Comparison of ENCODE assay signal across 18 cellular contexts in genomic region chr21:38376693-38377092, GRCh38.
DNase-seq lines count a peak whose midpoint lies in the region; ATAC-seq, FAIRE-seq and TF ChIP-seq lines count a peak whose summit lies in the region.
"Had no signal": no experiment of that assay in that cellular context is flagged by ENCODE, and none has a peak within 500 bp of the region (broad histone marks: within the 10 kb centered on the region; RNA-seq: fewer than 3 reads in every experiment).

No MANE protein-coding gene starts in this region.

- H3K9me3 ChIP-seq in mononuclear cell (ENCODE audit: low read depth, low read length) (peaks cover 5% of the 10 kb centered on the region), small intestine (ENCODE audit: control insufficient read depth, low read depth) (no peaks in the 10 kb centered on the region)
- H3K9me3 ChIP-seq: breast epithelium had no signal

- peaks cover 8% of the 10 kb centered on the region for H3K9me3 Mint-ChIP-seq in stimulated activated naive CD8-positive, alpha-beta T cell treated with anti-CD3 and anti-CD28 coated beads, Interleukin-15, Interleukin-2, amounts not matched to agents 100 ng/mL and 50 ng/mL, for 24 hours
- H3K9me3 Mint-ChIP-seq in progenitor cell of endocrine pancreas (ENCODE audit: low read depth) = peaks cover 15% of the 10 kb centered on the region
- H3K9me3 Mint-ChIP-seq: activated CD4-positive, alpha-beta memory T cell treated with anti-CD3 and anti-CD28 coated beads for 36 hours had no signal

- peaks cover 5% of the 10 kb centered on the region for H3K27me3 Mint-ChIP-seq in stimulated activated naive CD8-positive, alpha-beta T cell treated with anti-CD3 and anti-CD28 coated beads, Interleukin-15, Interleukin-2, amounts not matched to agents 100 ng/mL and 50 ng/mL, for 24 hours
- no peaks in the 10 kb centered on the region for H3K27me3 Mint-ChIP-seq in progenitor cell of endocrine pancreas

- no peaks in the 10 kb centered on the region for H3K4me1 Mint-ChIP-seq in stimulated activated naive CD8-positive, alpha-beta T cell treated with anti-CD3 and anti-CD28 coated beads, Interleukin-15, Interleukin-2, amounts not matched to agents 100 ng/mL and 50 ng/mL, for 24 hours (ENCODE audit: low read depth)
- H3K4me1 Mint-ChIP-seq in progenitor cell of endocrine pancreas (ENCODE audit: low read depth) = no peaks in the 10 kb centered on the region
- H3K4me1 Mint-ChIP-seq: activated naive CD8-positive, alpha-beta T cell treated with anti-CD3 and anti-CD28 coated beads, Interleukin-2, amount 10 ng/mL, durations not matched to agents 7 days and 5 days; CD4-positive, CD25-positive, alpha-beta regulatory T cell had no signal

- H3K27me3 ChIP-seq in mononuclear cell (ENCODE audit: insufficient read depth, low read length) (no peaks in the 10 kb centered on the region), small intestine (ENCODE audit: control insufficient read depth in 2 of 2, insufficient read depth in 2 of 2, low read length in 2 of 2) (no peaks in the 10 kb centered on the region)
- H3K27me3 ChIP-seq: breast epithelium had no signal

- H3K36me3 ChIP-seq in small intestine (ENCODE audit: control insufficient read depth in 2 of 2, insufficient read depth in 2 of 2, low read length in 2 of 2) = no peaks in the 10 kb centered on the region
- H3K36me3 ChIP-seq: breast epithelium had no signal

- intact Hi-C loops in Right ventricle myocardium inferior (cut with DNase I) = no loop called here

- peak overlapping the region; percentile 37 for H3K4me3 ChIP-seq in mononuclear cell (ENCODE audit: low read length)
- H3K4me3 ChIP-seq in small intestine (ENCODE audit: low read depth in 1 of 2, low read length in 2 of 2) = no peak overlapping the region
- H3K4me3 ChIP-seq: breast epithelium had no signal

- H3K27ac ChIP-seq in small intestine (ENCODE audit: low read depth in 1 of 2, low read length in 1 of 2) = no peak overlapping the region
- H3K27ac ChIP-seq: breast epithelium, parathyroid adenoma had no signal

- WGBS in small intestine, 3 donors = 59 to 64% (median 63%) methylated on average over 12 of the region's 12 CpGs

- no peaks in the 10 kb centered on the region for H3K36me3 Mint-ChIP-seq in stimulated activated naive CD8-positive, alpha-beta T cell treated with anti-CD3 and anti-CD28 coated beads, Interleukin-15, Interleukin-2, amounts not matched to agents 100 ng/mL and 50 ng/mL, for 24 hours (ENCODE audit: low read depth)
- H3K36me3 Mint-ChIP-seq in progenitor cell of endocrine pancreas (ENCODE audit: insufficient read depth) = peaks cover 3% of the 10 kb centered on the region
- H3K36me3 Mint-ChIP-seq: activated CD4-positive, alpha-beta memory T cell treated with anti-CD3 and anti-CD28 coated beads for 36 hours; activated naive CD8-positive, alpha-beta T cell treated with anti-CD3 and anti-CD28 coated beads, Interleukin-2, amount 10 ng/mL, durations not matched to agents 7 days and 5 days; CD4-positive, CD25-positive, alpha-beta regulatory T cell had no signal

- TF ChIP-seq CTCF in progenitor cell of endocrine pancreas (IDR thresholded peaks at IDR 0.05; ENCODE audit: unreplicated experiment) = no peak

- no peak for FAIRE-seq in small intestine (lab: Jason Lieb, UNC)
- FAIRE-seq: A204.1, GM19239 had no signal

- H3K4me1 ChIP-seq in mononuclear cell (ENCODE audit: insufficient read depth, low read length) (peaks cover 9% of the 10 kb centered on the region), small intestine (ENCODE audit: control insufficient read depth in 2 of 2, insufficient read depth in 1 of 2, low read depth in 1 of 2, low read length in 1 of 2) (no peaks in the 10 kb centered on the region)
- H3K4me1 ChIP-seq: breast epithelium, parathyroid adenoma had no signal

- ATAC-seq in stimulated activated naive CD8-positive, alpha-beta T cell treated with anti-CD3 and anti-CD28 coated beads, Interleukin-15, Interleukin-2, amounts not matched to agents 100 U/mL and 50 U/mL, for 24 hours = no peak
- ATAC-seq in Right ventricle myocardium inferior = peak; percentile 34

- DNase-seq in stimulated activated naive CD8-positive, alpha-beta T cell treated with anti-CD3 and anti-CD28 coated beads, Interleukin-15, Interleukin-2, amounts not matched to agents 100 U/mL and 50 U/mL, for 24 hours = no peak
- DNase-seq in Right ventricle myocardium inferior (ENCODE audit: missing footprints) = no peak
- no peak for DNase-seq in progenitor cell of endocrine pancreas (ENCODE audit: low spot score, unreplicated experiment)
- no peak for DNase-seq in midbrain (lab: John Stamatoyannopoulos, UW)
- DNase-seq in NCI-H1436 (lab: John Stamatoyannopoulos, UW) = no peak
- DNase-seq in small intestine = no peak
- DNase-seq: activated CD4-positive, alpha-beta memory T cell treated with anti-CD3 and anti-CD28 coated beads for 36 hours; activated naive CD8-positive, alpha-beta T cell treated with anti-CD3 and anti-CD28 coated beads, Interleukin-2, amount 10 ng/mL, durations not matched to agents 7 days and 5 days; activated T-cell treated with anti-CD3 and anti-CD28 coated beads, Interleukin-2, amount 50 U/mL, for 24 hours; CD4-positive, CD25-positive, alpha-beta regulatory T cell; DMS79 treated with DMSO at 0.1 percent for 48 hours; trophoblast cell had no signal

- no peak overlapping the region for H3K27ac Mint-ChIP-seq in stimulated activated naive CD8-positive, alpha-beta T cell treated with anti-CD3 and anti-CD28 coated beads, Interleukin-15, Interleukin-2, amounts not matched to agents 100 ng/mL and 50 ng/mL, for 24 hours
- no peak overlapping the region for H3K27ac Mint-ChIP-seq in progenitor cell of endocrine pancreas
- H3K27ac Mint-ChIP-seq: activated CD4-positive, alpha-beta memory T cell treated with anti-CD3 and anti-CD28 coated beads for 36 hours; activated naive CD8-positive, alpha-beta T cell treated with anti-CD3 and anti-CD28 coated beads, Interleukin-2, amount 10 ng/mL, durations not matched to agents 7 days and 5 days; activated T-cell treated with anti-CD3 and anti-CD28 coated beads, Interleukin-2, amount 50 U/mL, for 24 hours; CD4-positive, CD25-positive, alpha-beta regulatory T cell had no signal

- peak overlapping the region; percentile 52 for H3K4me3 Mint-ChIP-seq in stimulated activated naive CD8-positive, alpha-beta T cell treated with anti-CD3 and anti-CD28 coated beads, Interleukin-15, Interleukin-2, amounts not matched to agents 100 ng/mL and 50 ng/mL, for 24 hours
- no peak overlapping the region for H3K4me3 Mint-ChIP-seq in progenitor cell of endocrine pancreas (ENCODE audit: low read depth)
- H3K4me3 Mint-ChIP-seq: activated CD4-positive, alpha-beta memory T cell treated with anti-CD3 and anti-CD28 coated beads for 36 hours; activated naive CD8-positive, alpha-beta T cell treated with anti-CD3 and anti-CD28 coated beads, Interleukin-2, amount 10 ng/mL, durations not matched to agents 7 days and 5 days; activated T-cell treated with anti-CD3 and anti-CD28 coated beads, Interleukin-2, amount 50 U/mL, for 24 hours; CD4-positive, CD25-positive, alpha-beta regulatory T cell had no signal
